In genomic region chr3:78972617-78973301, GRCh38 we compare ENCODE assay signal across 13 cellular contexts.
"Had no signal": no experiment of that assay in that cellular context is flagged by ENCODE, and none has a peak within 500 bp of the region (broad histone marks: within the 10 kb centered on the region; RNA-seq: fewer than 3 reads in every experiment).

No MANE protein-coding gene starts in this region.

- DNase-seq: activated CD4-positive, alpha-beta T cell treated with anti-CD3 and anti-CD28 coated beads, Interleukin-2, amount 50 U/mL, for 1 hour; activated naive CD4-positive, alpha-beta T cell treated with anti-CD3 and anti-CD28 coated beads, Interleukin-2, amount 10 ng/mL, durations not matched to agents 7 days and 5 days; activated T-cell treated with anti-CD3 and anti-CD28 coated beads for 4 hours; effector memory CD8-positive, alpha-beta T cell; hypothalamus; lower lobe of right lung; naive thymus-derived CD4-positive, alpha-beta T cell; posterior cingulate gyrus; small intestine; thyroid gland had no signal

- H3K27me3 ChIP-seq: neutrophil, right atrium auricular region, thyroid gland had no signal

- H3K4me1 ChIP-seq: lower lobe of right lung, right atrium auricular region, thyroid gland had no signal

- H3K27ac ChIP-seq: lower lobe of right lung, neutrophil, right atrium auricular region, thyroid gland had no signal

- H3K4me3 Mint-ChIP-seq: activated naive CD4-positive, alpha-beta T cell treated with anti-CD3 and anti-CD28 coated beads, Interleukin-2, amount 10 ng/mL, durations not matched to agents 7 days and 5 days; effector memory CD8-positive, alpha-beta T cell; naive thymus-derived CD4-positive, alpha-beta T cell had no signal

- H3K4me1 Mint-ChIP-seq: activated naive CD4-positive, alpha-beta T cell treated with anti-CD3 and anti-CD28 coated beads, Interleukin-2, amount 10 ng/mL, durations not matched to agents 7 days and 5 days; naive thymus-derived CD4-positive, alpha-beta T cell had no signal

- H3K27me3 Mint-ChIP-seq: activated naive CD4-positive, alpha-beta T cell treated with anti-CD3 and anti-CD28 coated beads, Interleukin-2, amount 10 ng/mL, durations not matched to agents 7 days and 5 days; effector memory CD8-positive, alpha-beta T cell; naive thymus-derived CD4-positive, alpha-beta T cell had no signal

- H3K9me3 Mint-ChIP-seq: activated naive CD4-positive, alpha-beta T cell treated with anti-CD3 and anti-CD28 coated beads, Interleukin-2, amount 10 ng/mL, durations not matched to agents 7 days and 5 days had no signal

- H3K27ac Mint-ChIP-seq: activated naive CD4-positive, alpha-beta T cell treated with anti-CD3 and anti-CD28 coated beads, Interleukin-2, amount 10 ng/mL, durations not matched to agents 7 days and 5 days; activated T-helper 2 cell treated with anti-CD3 and anti-CD28 coated beads, Interferon-gamma antibody, Interleukin-2, Interleukin-4, amounts not matched to agents 10 μg/mL and 5 μg/mL and 100 μg/mL, durations not matched to agents 14 hours and 24 hours and 36 hours; effector memory CD8-positive, alpha-beta T cell; naive thymus-derived CD4-positive, alpha-beta T cell had no signal

- H3K36me3 Mint-ChIP-seq: activated naive CD4-positive, alpha-beta T cell treated with anti-CD3 and anti-CD28 coated beads, Interleukin-2, amount 10 ng/mL, durations not matched to agents 7 days and 5 days; naive thymus-derived CD4-positive, alpha-beta T cell had no signal

- ATAC-seq: effector memory CD8-positive, alpha-beta T cell; lower lobe of right lung; naive thymus-derived CD4-positive, alpha-beta T cell had no signal
